ENCODE assay signal across 10 cellular contexts in genomic region chr7:28573751-28574295, GRCh38.
DNase-seq lines count a peak whose midpoint lies in the region; TF ChIP-seq lines count a peak whose summit lies in the region.
"Had no signal": no experiment of that assay in that cellular context is flagged by ENCODE, and none has a peak within 500 bp of the region (broad histone marks: within the 10 kb centered on the region; RNA-seq: fewer than 3 reads in every experiment).

No MANE protein-coding gene starts in this region.

- TF ChIP-seq CTCF in tibial artery (IDR thresholded peaks at IDR 0.05) (no peak), MM.1S (IDR thresholded peaks at IDR 0.05; ENCODE audit: low read length) (no peak)

- peak; percentile 29 for DNase-seq in GM03348 (ENCODE audit: low spot score)
- DNase-seq in NCI-H1092 treated with DMSO at 0.1 percent for 48 hours (lab: John Stamatoyannopoulos, UW), result peak; percentile 87
- peak; percentile 92 for DNase-seq in SHP77 treated with DMSO at 0.1 percent for 48 hours (lab: John Stamatoyannopoulos, UW)
- DNase-seq in left kidney (ENCODE audit: low read depth, low spot score), result peak; percentile 80
- DNase-seq in foreskin melanocyte, result no peak
- no peak for DNase-seq in tibial artery
- no peak for DNase-seq in MM.1S
- no peak for DNase-seq in activated CD4-positive, alpha-beta T cell treated with anti-CD3 and anti-CD28 coated beads for 4 hours
- DNase-seq: CD4-positive, CD25-positive, alpha-beta regulatory T cell; stimulated activated CD4-positive, alpha-beta T cell treated with anti-CD3 and anti-CD28 coated beads, Interleukin-15, amount 100 ng/mL, for 24 hours had no signal

- H3K4me3 ChIP-seq in tibial artery, result no peak overlapping the region
- no peak overlapping the region for H3K4me3 ChIP-seq in MM.1S (ENCODE audit: low read length)

- peaks cover 0 to 9% (median 3%) of the 10 kb centered on the region in 4 donors for H3K4me1 ChIP-seq in tibial artery
- H3K4me1 ChIP-seq in MM.1S (ENCODE audit: low read length), result no peaks in the 10 kb centered on the region

- intact Hi-C loops in tibial artery (cut with DNase I; ENCODE audit: low total_unique reads), result no loop called here

- no peaks in the 10 kb centered on the region for H3K79me2 ChIP-seq in MM.1S (ENCODE audit: low read length)

- no peak overlapping the region for H3K9ac ChIP-seq in MM.1S (ENCODE audit: low read length)

- H3K27me3 ChIP-seq in tibial artery (no peaks in the 10 kb centered on the region), MM.1S (replicated peaks; ENCODE audit: insufficient read depth, low read length) (no peaks in the 10 kb centered on the region)

- no peak overlapping the region for H3K27ac ChIP-seq in tibial artery
- H3K27ac ChIP-seq in MM.1S (ENCODE audit: low read length), result no peak overlapping the region

- H3F3A ChIP-seq in MM.1S (ENCODE audit: insufficient read depth, low read length), result no peaks in the 10 kb centered on the region

- H3K9me3 ChIP-seq in tibial artery (no peaks in the 10 kb centered on the region), MM.1S (replicated peaks; ENCODE audit: insufficient read depth, low read length) (no peaks in the 10 kb centered on the region)

- no peak overlapping the region for H3K4me2 ChIP-seq in MM.1S (ENCODE audit: low read depth, low read length)

- no peaks in the 10 kb centered on the region for H4K20me1 ChIP-seq in MM.1S (ENCODE audit: insufficient read depth, low read length)

- H3K9me2 ChIP-seq in MM.1S (replicated peaks; ENCODE audit: insufficient read depth, low read length), result no peaks in the 10 kb centered on the region

- H2AFZ ChIP-seq in MM.1S (ENCODE audit: low read length), result no peak overlapping the region

- H3K36me3 ChIP-seq in tibial artery (no peaks in the 10 kb centered on the region), MM.1S (replicated peaks; ENCODE audit: insufficient read depth, low read length) (no peaks in the 10 kb centered on the region)

Comparison
In these comparisons a context has a peak if more than half of its experiments do, and no peak if none do; other contexts are left out.
1. DNase-seq: peak in GM03348 (single experiment), NCI-H1092 treated with DMSO at 0.1 percent for 48 hours (single experiment), SHP77 treated with DMSO at 0.1 percent for 48 hours (single experiment) and left kidney (single experiment); none in foreskin melanocyte (single experiment), tibial artery (0 of 2), MM.1S (single experiment) and activated CD4-positive, alpha-beta T cell treated with anti-CD3 and anti-CD28 coated beads for 4 hours (0 of 2).